In the genomic region with DNA sequence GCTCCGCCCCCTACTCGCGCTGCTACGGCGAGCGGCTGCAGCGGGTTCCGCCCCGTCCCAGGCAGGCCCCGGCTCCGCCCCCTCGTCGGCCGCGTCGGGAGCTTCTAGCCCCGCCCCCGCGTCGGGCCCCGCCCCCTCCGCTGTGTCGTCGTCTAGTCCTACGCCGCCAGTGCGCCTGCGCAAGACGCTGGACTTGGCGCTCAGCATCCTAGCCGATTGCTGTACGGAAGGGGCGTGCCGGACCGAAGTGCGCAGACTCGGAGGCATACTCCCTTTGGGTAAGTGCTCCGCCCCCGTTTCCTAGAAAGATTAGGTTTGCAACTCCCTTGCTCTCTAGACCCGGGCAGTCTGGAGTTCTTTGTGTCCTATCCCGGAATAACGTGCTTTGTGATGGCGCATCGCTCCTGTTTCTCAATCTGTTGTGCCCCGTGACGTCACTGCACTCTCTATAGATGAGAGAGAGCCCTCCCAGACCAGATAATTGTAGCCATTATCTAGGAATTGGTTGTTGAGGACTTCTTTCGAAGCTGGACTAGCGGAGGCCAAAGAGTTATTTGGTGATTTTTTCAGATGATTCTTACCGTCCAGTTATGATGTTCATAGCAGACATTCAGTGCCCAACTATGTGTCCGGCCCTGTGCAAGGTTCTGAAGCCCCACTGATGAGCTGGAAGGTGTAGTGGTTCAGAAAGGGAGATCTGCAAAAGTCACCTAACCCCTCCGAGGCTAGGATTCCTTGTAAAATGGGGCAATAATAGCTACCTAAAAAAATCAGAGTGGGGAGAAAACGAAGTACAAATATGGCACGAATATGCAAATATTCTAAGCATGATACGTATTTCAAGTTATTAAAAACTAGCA, we compare ENCODE assay signal across 8 cellular contexts. TPM values are rescaled to one million over a fixed set of nuclear protein-coding genes. Genes with fewer than 3 reads are reported as not detected.
DNase-seq lines count a peak whose midpoint lies in the region; ATAC-seq and TF ChIP-seq lines count a peak whose summit lies in the region.

No MANE protein-coding gene starts in this region.

- peak overlapping the region; percentile 89 for H3K4me3 ChIP-seq in choroid plexus epithelial cell (ENCODE audit: low read depth, low read length)

- H3K27ac Mint-ChIP-seq in activated CD4-positive, alpha-beta T cell treated with anti-CD3 and anti-CD28 coated beads for 36 hours: peak overlapping the region; percentile 94

- H3K4me3 Mint-ChIP-seq in activated CD4-positive, alpha-beta T cell treated with anti-CD3 and anti-CD28 coated beads for 36 hours: peak overlapping the region; percentile 85

- no peaks in the 10 kb centered on the region for H3K9me3 Mint-ChIP-seq in activated CD4-positive, alpha-beta T cell treated with anti-CD3 and anti-CD28 coated beads for 36 hours (ENCODE audit: low read depth)

- peak; percentile 77 for ATAC-seq in HG03432 (IDR thresholded peaks at IDR 0.05; ENCODE audit: unreplicated experiment)
- peak; percentile 83 for ATAC-seq in activated CD4-positive, alpha-beta T cell treated with anti-CD3 and anti-CD28 coated beads for 36 hours

- H3K27me3 Mint-ChIP-seq in activated CD4-positive, alpha-beta T cell treated with anti-CD3 and anti-CD28 coated beads for 36 hours: no peaks in the 10 kb centered on the region

- DNase-seq in AG20443 (ENCODE audit: low spot score) (peak; percentile 97), NCI-H510A (lab: John Stamatoyannopoulos, UW) (peak; percentile 99), choroid plexus epithelial cell (ENCODE audit: low read depth) (peak; percentile 99), kidney glomerular epithelial cell (lab: John Stamatoyannopoulos, UW) (peak; percentile 97)
- peak; percentile 100 for DNase-seq in activated CD4-positive, alpha-beta T cell treated with anti-CD3 and anti-CD28 coated beads for 36 hours
- peak; percentile 100 for DNase-seq in stimulated activated CD4-positive, alpha-beta T cell treated with anti-CD3 and anti-CD28 coated beads, Interleukin-15, amount 100 ng/mL, for 48 hours (ENCODE audit: low read depth in 2 of 2)

- H3K4me1 Mint-ChIP-seq in activated CD4-positive, alpha-beta T cell treated with anti-CD3 and anti-CD28 coated beads for 36 hours: peaks cover 39% of the 10 kb centered on the region

- H3K36me3 Mint-ChIP-seq in activated CD4-positive, alpha-beta T cell treated with anti-CD3 and anti-CD28 coated beads for 36 hours (ENCODE audit: low read depth): peaks cover 30% of the 10 kb centered on the region

- intact Hi-C loops in activated CD4-positive, alpha-beta T cell treated with anti-CD3 and anti-CD28 coated beads for 36 hours (cut with DNase I, micrococcal nuclease): loop anchor here (1.0 to 5.0 kb wide), 24 partner anchors 17 to 809 kb away; partner anchors contain the start of genes RUSF1 (in 2 of the 2), SETD1A (in 2 of the 2), ZNF646 (in 2 of the 2) and ZNF668 (in 2 of the 2)

- TF ChIP-seq CTCF in choroid plexus epithelial cell (conservative IDR thresholded peaks at IDR 0.05; ENCODE audit: low read depth, low read length): no peak

- POLR2A ChIA-PET in activated CD4-positive, alpha-beta T cell treated with anti-CD3 and anti-CD28 coated beads for 36 hours (lab: Charles Lee): interaction anchor here (0.5 to 2.3 kb wide), 11 partner anchors 10 to 418 kb away, joined by 3 to 11 read pairs (median 4); partner anchors contain the start of gene FUS

- TF ChIP-seq POLR2A in GM19099 (IDR thresholded peaks at IDR 0.05; ENCODE audit: extremely low read depth, insufficient read length, low read depth): peak; percentile 11

- CTCF ChIA-PET in activated CD4-positive, alpha-beta T cell treated with anti-CD3 and anti-CD28 coated beads for 36 hours (lab: Charles Lee): interaction anchor here (0.5 to 6.2 kb wide), 32 partner anchors 8 to 474 kb away, joined by 3 to 35 read pairs (median 4); partner anchors contain the start of genes PYCARD, PYDC1, RUSF1 and ZNF843

RNA-seq across cellular contexts. Expression of gene ARMC5, which starts 0.7 kb away (rescaled TPM):
- total RNA-seq in activated CD4-positive, alpha-beta T cell treated with anti-CD3 and anti-CD28 coated beads for 36 hours: 1 to 10 TPM; 7.0 to 7.9 TPM

RNA-seq across cellular contexts. Expression of gene TGFB1I1, which starts 12.0 kb away (rescaled TPM):
- total RNA-seq in activated CD4-positive, alpha-beta T cell treated with anti-CD3 and anti-CD28 coated beads for 36 hours: 1 to 10 TPM in 1 of 2 experiments, under 1 TPM in 1; 0.80 to 1.1 TPM

RNA-seq across cellular contexts. Expression of gene ZNF843, which starts 17.4 kb away (rescaled TPM):
- total RNA-seq in activated CD4-positive, alpha-beta T cell treated with anti-CD3 and anti-CD28 coated beads for 36 hours: under 1 TPM; 0.16 to 0.18 TPM

RNA-seq across cellular contexts. Expression of gene SLC5A2, which starts 23.0 kb away (rescaled TPM):
- under 1 TPM; 0.11 TPM for total RNA-seq in activated CD4-positive, alpha-beta T cell treated with anti-CD3 and anti-CD28 coated beads for 36 hours

RNA-seq across cellular contexts. Expression of gene COX6A2, which starts 31.8 kb away (rescaled TPM):
- not detected for total RNA-seq in activated CD4-positive, alpha-beta T cell treated with anti-CD3 and anti-CD28 coated beads for 36 hours

Comparison
In these comparisons a context has a peak if more than half of its experiments do, and no peak if none do; other contexts are left out.
1. Peak in every context shown above with its lines: DNase-seq, ATAC-seq and H3K4me3 ChIP-seq.